Comparison of ENCODE assay signal across 9 cellular contexts in the genomic region with DNA sequence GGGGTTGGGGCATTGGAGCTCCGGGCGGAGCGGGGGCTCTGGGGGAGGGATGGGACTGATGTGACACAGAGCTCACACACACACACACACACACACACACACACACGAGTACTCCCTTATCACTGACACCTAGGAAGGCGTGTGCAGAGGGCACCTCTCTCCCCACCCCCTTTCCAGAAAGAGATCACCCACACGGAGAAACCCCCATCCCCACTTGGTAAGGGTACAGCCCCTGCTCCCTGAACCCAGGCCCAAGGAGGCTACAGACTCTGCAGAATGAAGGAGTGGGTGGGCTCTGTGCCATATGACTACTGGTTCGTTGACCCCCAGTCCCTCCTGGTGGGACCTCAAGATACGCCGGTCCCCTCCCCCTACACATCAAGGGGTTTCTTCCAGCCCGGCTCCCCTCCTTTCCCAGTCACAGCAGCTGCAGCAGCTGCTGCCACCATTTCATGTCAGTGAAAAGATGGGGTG. TPM values are rescaled to one million over a fixed set of nuclear protein-coding genes. Genes with fewer than 3 reads are reported as not detected.
DNase-seq lines count a peak whose midpoint lies in the region; FAIRE-seq and TF ChIP-seq lines count a peak whose summit lies in the region.
"Had no signal": no experiment of that assay in that cellular context is flagged by ENCODE, and none has a peak within 500 bp of the region (broad histone marks: within the 10 kb centered on the region; RNA-seq: fewer than 3 reads in every experiment).

No MANE protein-coding gene starts in this region.

- no peak overlapping the region for H2AFZ ChIP-seq in smooth muscle cell (ENCODE audit: low read depth)

- H3K4me3 ChIP-seq in H7 (ENCODE audit: insufficient read depth, low read depth, low read length) (peak overlapping the region; percentile 53), SJCRH30 (peak overlapping the region; percentile 47), iPS-18a (ENCODE audit: low read length) (peak overlapping the region; percentile 64), smooth muscle cell (peak overlapping the region; percentile 36), small intestine (ENCODE audit: low read depth in 1 of 2, low read length in 2 of 2) (no peak overlapping the region)

- peaks cover 18% of the 10 kb centered on the region for H3K27me3 ChIP-seq in H7 (ENCODE audit: control insufficient read depth, insufficient read depth, low read length)
- H3K27me3 ChIP-seq in SJCRH30: peaks cover 13% of the 10 kb centered on the region
- peaks cover 31% of the 10 kb centered on the region for H3K27me3 ChIP-seq in iPS-18a (ENCODE audit: control insufficient read depth, insufficient read depth, low read length)
- H3K27me3 ChIP-seq in smooth muscle cell (ENCODE audit: low read depth): peaks cover 20% of the 10 kb centered on the region
- peaks cover 2 to 25% of the 10 kb centered on the region in 2 donors for H3K27me3 ChIP-seq in small intestine (ENCODE audit: control insufficient read depth in 2 of 2, insufficient read depth in 2 of 2, low read length in 2 of 2)

- H3K9me3 ChIP-seq in SJCRH30 (replicated peaks) (no peaks in the 10 kb centered on the region), iPS-18a (ENCODE audit: control insufficient read depth, low read depth, low read length) (no peaks in the 10 kb centered on the region), smooth muscle cell (replicated peaks; ENCODE audit: low read depth) (no peaks in the 10 kb centered on the region), small intestine (ENCODE audit: control insufficient read depth, low read depth) (no peaks in the 10 kb centered on the region)

- H3K9ac ChIP-seq in iPS-18a (ENCODE audit: low read length) (no peak overlapping the region), smooth muscle cell (ENCODE audit: low read depth) (no peak overlapping the region)

- DNase-seq in H7 (peak; percentile 73), SJCRH30 (peak in 1 of 2 experiments; percentile 21), smooth muscle cell (lab: John Stamatoyannopoulos, UW; ENCODE audit: unreplicated experiment) (no peak), NCI-H345 treated with DMSO at 0.1 percent for 48 hours (lab: John Stamatoyannopoulos, UW; ENCODE audit: unreplicated experiment) (no peak), small intestine (no peak), AG08396 (ENCODE audit: low spot score) (no peak)
- DNase-seq: activated CD8-positive, alpha-beta memory T cell treated with anti-CD3 and anti-CD28 coated beads, Interleukin-2, amount 50 U/mL, for 48 hours; foreskin melanocyte had no signal

- peaks cover 29% of the 10 kb centered on the region for H3K4me1 ChIP-seq in SJCRH30
- peaks cover 47% of the 10 kb centered on the region for H3K4me1 ChIP-seq in iPS-18a (ENCODE audit: control insufficient read depth, low read depth, low read length)
- peaks cover 33% of the 10 kb centered on the region for H3K4me1 ChIP-seq in smooth muscle cell (ENCODE audit: low read depth)
- no peaks in the 10 kb centered on the region for H3K4me1 ChIP-seq in small intestine (ENCODE audit: control insufficient read depth in 2 of 2, insufficient read depth in 1 of 2, low read depth in 1 of 2, low read length in 1 of 2)

- H4K20me1 ChIP-seq in smooth muscle cell (ENCODE audit: low read depth): no peaks in the 10 kb centered on the region

- H3K4me2 ChIP-seq in smooth muscle cell: peak overlapping the region; percentile 90

- no peak for TF ChIP-seq CTCF in smooth muscle cell (IDR thresholded peaks at IDR 0.05; ENCODE audit: borderline replicate concordance, insufficient read depth, poor library complexity, severe bottlenecking)

- H3K27ac ChIP-seq in SJCRH30 (no peak overlapping the region), iPS-18a (ENCODE audit: low read length) (no peak overlapping the region), smooth muscle cell (ENCODE audit: low read depth) (no peak overlapping the region), small intestine (ENCODE audit: low read depth in 1 of 2, low read length in 1 of 2) (no peak overlapping the region)

- WGBS in smooth muscle cell (ENCODE audit: low lambda C conversion rate): 13% methylated on average over 7 of the region's 10 CpGs
- WGBS in small intestine, 3 donors: 3 to 16% (median 12%) methylated on average over 9 to 10 of the region's 10 CpGs

- H3K36me3 ChIP-seq in H7 (replicated peaks; ENCODE audit: control insufficient read depth, insufficient read depth, low read length) (no peaks in the 10 kb centered on the region), SJCRH30 (no peaks in the 10 kb centered on the region), iPS-18a (ENCODE audit: control insufficient read depth, low read depth, low read length) (no peaks in the 10 kb centered on the region), smooth muscle cell (ENCODE audit: low read depth) (no peaks in the 10 kb centered on the region), small intestine (ENCODE audit: control insufficient read depth in 2 of 2, insufficient read depth in 2 of 2, low read length in 2 of 2) (no peaks in the 10 kb centered on the region)

- FAIRE-seq in small intestine (lab: Jason Lieb, UNC): no peak

- no peaks in the 10 kb centered on the region for H3K79me2 ChIP-seq in smooth muscle cell (ENCODE audit: low read depth)

- no peaks in the 10 kb centered on the region for H3F3A ChIP-seq in smooth muscle cell (ENCODE audit: low read depth)

RNA-seq across cellular contexts. Expression of a gene that starts 8.7 kb away (rescaled TPM):
- total RNA-seq in H7 (2014; rRNA removed; shearing (Covaris generic)): 15.4 and 17.2 TPM in 2 replicates
- total RNA-seq in SJCRH30 (2014; rRNA removed; shearing (Covaris generic)): 35.7 and 37.9 TPM in 2 replicates
- 18.1 and 34.0 TPM in 2 replicates for total RNA-seq in smooth muscle cell
- polyA plus RNA-seq in smooth muscle cell (24.9 and 30.0 TPM in 2 replicates), small intestine (10 to 100 TPM in 1 of 3 donors, 1 to 10 TPM in 1, under 1 TPM in 1; 0.89 to 10.4 (median 1.1) TPM)

Comparison
In these comparisons a context has a peak if more than half of its experiments do, and no peak if none do; other contexts are left out.
1. H3K4me3 ChIP-seq: peak in H7 (single experiment), SJCRH30 (single experiment), iPS-18a (single experiment) and smooth muscle cell (single experiment); none in small intestine (0 of 2).